ENCODE assay signal across 9 cellular contexts in the genomic region with DNA sequence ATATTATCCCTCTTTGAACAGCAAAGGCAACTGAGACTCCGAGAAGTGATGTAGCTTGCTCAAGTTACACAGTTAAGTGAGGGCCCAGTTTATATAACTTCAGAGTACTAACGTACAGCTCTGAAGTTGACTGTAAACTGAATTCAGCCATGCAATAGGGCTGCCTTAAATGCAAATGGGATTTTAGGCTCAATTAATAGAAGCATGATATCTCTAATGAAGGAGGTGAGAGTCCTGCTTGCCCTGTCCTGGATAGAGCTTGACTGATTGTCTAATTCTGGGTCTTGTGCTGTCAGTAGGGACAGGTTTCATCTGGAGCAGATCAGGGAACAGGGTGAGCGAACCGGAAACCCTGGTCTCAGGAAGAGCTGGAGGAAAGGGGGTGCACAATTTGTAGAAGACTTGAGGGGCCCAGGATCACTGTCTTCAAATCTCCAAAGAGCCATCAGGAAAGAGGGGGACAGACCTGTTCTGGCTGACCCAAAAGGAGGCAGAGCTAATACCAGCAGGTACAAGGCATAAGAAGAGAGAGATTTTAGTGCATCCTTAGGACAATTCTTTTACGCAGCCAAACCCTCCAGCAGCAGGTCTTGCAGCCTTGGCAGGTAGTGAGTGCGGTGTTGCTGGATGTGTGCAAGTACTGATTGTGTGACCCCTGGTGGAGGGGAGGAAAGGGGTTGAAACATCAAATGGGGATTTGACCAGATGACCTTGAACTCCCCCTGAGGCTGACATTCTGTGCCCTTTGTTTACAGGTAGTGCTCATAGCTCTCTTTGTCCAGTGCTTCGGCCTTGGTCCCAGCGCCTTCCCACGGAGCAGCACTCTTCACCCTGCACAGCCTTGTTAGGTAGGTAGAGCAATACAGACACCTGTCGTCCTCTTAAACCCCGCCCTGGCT. TPM values are rescaled to one million over a fixed set of nuclear protein-coding genes. Genes with fewer than 3 reads are reported as not detected.
A peak's percentile ranks its signal among the peaks of the same experiment; 100 is the strongest.
DNase-seq lines count a peak whose midpoint lies in the region; ATAC-seq and TF ChIP-seq lines count a peak whose summit lies in the region.
"Had no signal": no experiment of that assay in that cellular context is flagged by ENCODE, and none has a peak within 500 bp of the region (broad histone marks: within the 10 kb centered on the region; RNA-seq: fewer than 3 reads in every experiment).

No MANE protein-coding gene starts in this region.

- peaks cover 17% of the 10 kb centered on the region for H3K4me1 Mint-ChIP-seq in activated CD4-positive, alpha-beta T cell treated with anti-CD3 and anti-CD28 coated beads, Interleukin-2, amount 10 ng/mL, durations not matched to agents 24 days and 14 days

- DNase-seq in NCI-H146 treated with DMSO at 0.1 percent for 48 hours (lab: John Stamatoyannopoulos, UW; ENCODE audit: unreplicated experiment) (peak; percentile 2), caudate nucleus (lab: John Stamatoyannopoulos, UW) (peak in 1 of 61 donors; percentile 80), testis (no peak), SK-N-DZ (ENCODE audit: low spot score) (no peak), amygdala (lab: John Stamatoyannopoulos, UW) (no peak)
- no peak for DNase-seq in activated CD4-positive, alpha-beta T cell treated with anti-CD3 and anti-CD28 coated beads, Interleukin-2, amount 10 ng/mL, durations not matched to agents 24 days and 14 days

- no peak for TF ChIP-seq CTCF in testis (IDR thresholded peaks at IDR 0.05)

- peaks cover 2% of the 10 kb centered on the region for H3K27me3 Mint-ChIP-seq in activated CD4-positive, alpha-beta T cell treated with anti-CD3 and anti-CD28 coated beads, Interleukin-2, amount 10 ng/mL, durations not matched to agents 24 days and 14 days
- H3K27me3 Mint-ChIP-seq: central memory CD8-positive, alpha-beta T cell had no signal

- no peaks in the 10 kb centered on the region for H3K36me3 Mint-ChIP-seq in activated CD4-positive, alpha-beta T cell treated with anti-CD3 and anti-CD28 coated beads, Interleukin-2, amount 10 ng/mL, durations not matched to agents 24 days and 14 days (ENCODE audit: low read depth)

- H3K36me3 ChIP-seq in mucosa of stomach (ENCODE audit: control insufficient read depth, insufficient read depth, low read length) = peaks cover 14% of the 10 kb centered on the region
- H3K36me3 ChIP-seq in testis (ENCODE audit: low read depth, missing control alignments) = no peaks in the 10 kb centered on the region

- no peak for TF ChIP-seq POLR2A in testis (IDR thresholded peaks at IDR 0.05)

- H3K4me3 Mint-ChIP-seq in activated CD4-positive, alpha-beta T cell treated with anti-CD3 and anti-CD28 coated beads, Interleukin-2, amount 10 ng/mL, durations not matched to agents 24 days and 14 days = no peak overlapping the region
- H3K4me3 Mint-ChIP-seq: central memory CD8-positive, alpha-beta T cell had no signal

- intact Hi-C loops in testis (cut with DNase I; ENCODE audit: low total_unique reads) = no loop called here
- intact Hi-C loops in activated CD4-positive, alpha-beta T cell treated with anti-CD3 and anti-CD28 coated beads, Interleukin-2, amount 10 ng/mL, durations not matched to agents 24 days and 14 days (cut with micrococcal nuclease) = no loop called here

- H3K9me3 ChIP-seq in mucosa of stomach (ENCODE audit: control insufficient read depth, low read length) (no peaks in the 10 kb centered on the region), testis (no peaks in the 10 kb centered on the region)

- peak overlapping the region; percentile 91 for H3K27ac ChIP-seq in caudate nucleus (ENCODE audit: low read depth, low read length)
- peak overlapping the region; percentile 91 to 94 for H3K27ac ChIP-seq in testis

- peak overlapping the region; percentile 79 for H3K9ac ChIP-seq in mucosa of stomach (ENCODE audit: low read length)

- 53 to 66% methylated on average over 11 of the region's 11 CpGs for WGBS in testis, 2 donors

- no peak overlapping the region for H3K4me3 ChIP-seq in mucosa of stomach (ENCODE audit: low read length)
- no peak overlapping the region for H3K4me3 ChIP-seq in testis

- H3K27ac Mint-ChIP-seq in activated CD4-positive, alpha-beta T cell treated with anti-CD3 and anti-CD28 coated beads, Interleukin-2, amount 10 ng/mL, durations not matched to agents 24 days and 14 days = no peak overlapping the region

- no peaks in the 10 kb centered on the region for H3K27me3 ChIP-seq in mucosa of stomach (ENCODE audit: control insufficient read depth, insufficient read depth, low read length)
- no peaks in the 10 kb centered on the region for H3K27me3 ChIP-seq in testis

- ATAC-seq in GM18870 (IDR thresholded peaks at IDR 0.05; ENCODE audit: unreplicated experiment) = no peak

- H3K4me1 ChIP-seq in mucosa of stomach (ENCODE audit: control insufficient read depth, insufficient read depth, low read length) (peaks cover 90% of the 10 kb centered on the region), testis (peaks cover 85% of the 10 kb centered on the region)

- no peaks in the 10 kb centered on the region for H3K9me3 Mint-ChIP-seq in activated CD4-positive, alpha-beta T cell treated with anti-CD3 and anti-CD28 coated beads, Interleukin-2, amount 10 ng/mL, durations not matched to agents 24 days and 14 days
- H3K9me3 Mint-ChIP-seq: central memory CD8-positive, alpha-beta T cell had no signal

RNA-seq across cellular contexts. Expression of a gene that starts 13.0 kb away (rescaled TPM):
- total RNA-seq in testis = 100 to 1,000 TPM; 206 to 356 TPM
- 392 TPM for polyA plus RNA-seq in testis (ENCODE audit: insufficient read depth, low read depth, low replicate concordance)
- polyA plus RNA-seq in SK-N-DZ (2014; cell fraction: cytosol; rRNA removed) = 0.10 and 1.2 TPM in 2 replicates
- 0.72 and 2.9 TPM in 2 replicates for polyA plus RNA-seq in SK-N-DZ (2014; cell fraction: nucleus; rRNA removed)
- total RNA-seq in activated CD4-positive, alpha-beta T cell treated with anti-CD3 and anti-CD28 coated beads, Interleukin-2, amount 10 ng/mL, durations not matched to agents 24 days and 14 days = 1.4 and 1.5 TPM in 2 replicates

Comparison
In these comparisons a context has a peak if more than half of its experiments do, and no peak if none do; other contexts are left out.
1. RNA of a gene that starts 13.0 kb away (total RNA-seq): 206 to 356 TPM in testis; 1.4 to 1.5 TPM in activated CD4-positive, alpha-beta T cell treated with anti-CD3 and anti-CD28 coated beads, Interleukin-2, amount 10 ng/mL, durations not matched to agents 24 days and 14 days; every median in the first group is over 10 times any median in the second.